8 cellular contexts compared by ENCODE assay signal in genomic region chr17:56779898-56780777, GRCh38. TPM values are rescaled to one million over a fixed set of nuclear protein-coding genes. Genes with fewer than 3 reads are reported as not detected.
DNase-seq lines count a peak whose midpoint lies in the region; ATAC-seq and TF ChIP-seq lines count a peak whose summit lies in the region.

No MANE protein-coding gene starts in this region.

- peaks cover 61% of the 10 kb centered on the region for H3K27me3 Mint-ChIP-seq in dendritic cell treated with granulocyte-macrophage colony-stimulating factor and Interleukin-4, amounts not matched to agents 40 ng/mL and 50 ng/mL, for 4 days

- peaks cover 32% of the 10 kb centered on the region for H3K4me1 Mint-ChIP-seq in dendritic cell treated with granulocyte-macrophage colony-stimulating factor and Interleukin-4, amounts not matched to agents 40 ng/mL and 50 ng/mL, for 4 days (ENCODE audit: low read depth)

- H3K36me3 Mint-ChIP-seq in dendritic cell treated with granulocyte-macrophage colony-stimulating factor and Interleukin-4, amounts not matched to agents 40 ng/mL and 50 ng/mL, for 4 days (ENCODE audit: low read depth) = no peaks in the 10 kb centered on the region

- no peaks in the 10 kb centered on the region for H3K9me3 ChIP-seq in lower lobe of right lung

- intact Hi-C loops in dendritic cell treated with granulocyte-macrophage colony-stimulating factor and Interleukin-4, amounts not matched to agents 40 ng/mL and 50 ng/mL, for 4 days (cut with micrococcal nuclease) = loop anchor here (1.0 kb wide), 1 partner anchor 188 kb away; no protein-coding TSS in a partner anchor
- intact Hi-C loops in lower lobe of right lung (cut with DNase I) = no loop called here

- H3K27me3 ChIP-seq in lower lobe of right lung (ENCODE audit: low read depth) = peaks cover 20% of the 10 kb centered on the region

- H3K4me1 ChIP-seq in lower lobe of right lung = peaks cover 12% of the 10 kb centered on the region

- peak; percentile 2 to 82 (median 52) for DNase-seq in C1 segment of cervical spinal cord (lab: John Stamatoyannopoulos, UW)
- peak; percentile 81 for DNase-seq in NCI-H510A treated with DMSO at 0.1 percent for 48 hours (lab: John Stamatoyannopoulos, UW)
- DNase-seq in activated CD4-positive, alpha-beta T cell treated with anti-CD3 and anti-CD28 coated beads, Interleukin-2, amount 50 U/mL, for 1 hour = peak; percentile 84
- peak; percentile 91 for DNase-seq in lower lobe of right lung
- DNase-seq in stimulated activated CD4-positive, alpha-beta T cell treated with anti-CD3 and anti-CD28 coated beads, TNF-alpha, amount 100 ng/mL, for 24 hours (ENCODE audit: low read depth in 3 of 3) = peak; percentile 75 to 83 (median 76)

- H3K4me3 Mint-ChIP-seq in dendritic cell treated with granulocyte-macrophage colony-stimulating factor and Interleukin-4, amounts not matched to agents 40 ng/mL and 50 ng/mL, for 4 days = peak overlapping the region; percentile 64

- ATAC-seq in GM19324 (IDR thresholded peaks at IDR 0.05; ENCODE audit: low FRiP score, unreplicated experiment) = peak; percentile 86
- peak; percentile 93 for ATAC-seq in HG03439 (IDR thresholded peaks at IDR 0.05; ENCODE audit: unreplicated experiment)
- ATAC-seq in lower lobe of right lung = peak; percentile 97 to 99

- peak; percentile 100 for TF ChIP-seq CTCF in lower lobe of right lung (IDR thresholded peaks at IDR 0.05)

- H3K27ac Mint-ChIP-seq in dendritic cell treated with granulocyte-macrophage colony-stimulating factor and Interleukin-4, amounts not matched to agents 40 ng/mL and 50 ng/mL, for 4 days = no peak overlapping the region

- H3K36me3 ChIP-seq in lower lobe of right lung = no peaks in the 10 kb centered on the region

- H3K9me3 Mint-ChIP-seq in dendritic cell treated with granulocyte-macrophage colony-stimulating factor and Interleukin-4, amounts not matched to agents 40 ng/mL and 50 ng/mL, for 4 days = no peaks in the 10 kb centered on the region

- peak overlapping the region; percentile 53 for H3K4me3 ChIP-seq in lower lobe of right lung

- H3K27ac ChIP-seq in lower lobe of right lung = no peak overlapping the region

RNA-seq across cellular contexts. Expression of gene C17orf67, which starts 53.6 kb away (rescaled TPM):
- total RNA-seq in lower lobe of right lung = 3.6 TPM

RNA-seq across cellular contexts. Expression of gene DGKE, which starts 53.8 kb away (rescaled TPM):
- total RNA-seq in lower lobe of right lung = 12.7 TPM
